ENCODE assay signal across 15 cellular contexts in genomic region chr14:74599201-74599809, GRCh38. TPM values are rescaled to one million over a fixed set of nuclear protein-coding genes. Genes with fewer than 3 reads are reported as not detected.
DNase-seq lines count a peak whose midpoint lies in the region; ATAC-seq and TF ChIP-seq lines count a peak whose summit lies in the region.
"Had no signal": no experiment of that assay in that cellular context is flagged by ENCODE, and none has a peak within 500 bp of the region (broad histone marks: within the 10 kb centered on the region; RNA-seq: fewer than 3 reads in every experiment).

No MANE protein-coding gene starts in this region.

- H3K9me3 ChIP-seq in fibroblast of lung (ENCODE audit: control insufficient read depth, insufficient read depth, low read depth, low read length) = no peaks in the 10 kb centered on the region
- no peaks in the 10 kb centered on the region for H3K9me3 ChIP-seq in suprapubic skin

- no peak for TF ChIP-seq POLR2A in suprapubic skin (IDR thresholded peaks at IDR 0.05)
- no peak for TF ChIP-seq POLR2A in erythroblast (IDR thresholded peaks at IDR 0.05; ENCODE audit: low read length)

- H3K79me2 ChIP-seq in fibroblast of lung (ENCODE audit: control insufficient read depth, insufficient read depth, low read length) = peaks cover 79% of the 10 kb centered on the region

- H3K4me1 ChIP-seq in fibroblast of lung (ENCODE audit: control insufficient read depth, extremely low read depth, insufficient read depth, low read length) (peaks cover 61% of the 10 kb centered on the region), suprapubic skin (peaks cover 65% of the 10 kb centered on the region)

- no peaks in the 10 kb centered on the region for H4K20me1 ChIP-seq in fibroblast of lung (ENCODE audit: control insufficient read depth, extremely low read depth, insufficient read depth, low read length)

- H3K9ac ChIP-seq in fibroblast of lung (ENCODE audit: insufficient read depth, low read length) = no peak overlapping the region

- no peak for TF ChIP-seq EP300 in suprapubic skin (IDR thresholded peaks at IDR 0.05)

- peak overlapping the region; percentile 74 for H3K27ac ChIP-seq in fibroblast of lung (ENCODE audit: insufficient read depth, low read length)
- peak overlapping the region; percentile 16 for H3K27ac ChIP-seq in suprapubic skin
- H3K27ac ChIP-seq in substantia nigra (ENCODE audit: low read depth, low read length, poor library complexity, severe bottlenecking) = no peak overlapping the region

- no peak for ATAC-seq in GM21390 (IDR thresholded peaks at IDR 0.05; ENCODE audit: unreplicated experiment)

- peak overlapping the region; percentile 58 for H3K4me2 ChIP-seq in fibroblast of lung (ENCODE audit: extremely low read depth, insufficient read depth, low read length)

- H2AFZ ChIP-seq in fibroblast of lung (ENCODE audit: low read length) = no peak overlapping the region

- H3K27me3 ChIP-seq in fibroblast of lung (ENCODE audit: control insufficient read depth, insufficient read depth, low read length) = no peaks in the 10 kb centered on the region
- no peaks in the 10 kb centered on the region for H3K27me3 ChIP-seq in suprapubic skin

- TF ChIP-seq CTCF in fibroblast of lung (conservative IDR thresholded peaks at IDR 0.05 in 1 of 2, IDR thresholded peaks at IDR 0.05 in 1 of 2; ENCODE audit: low read depth in 1 of 2, low read length in 2 of 2) = no peak
- no peak for TF ChIP-seq CTCF in suprapubic skin (IDR thresholded peaks at IDR 0.05)

- H3K36me3 ChIP-seq in fibroblast of lung (ENCODE audit: control insufficient read depth, insufficient read depth, low read length) (peaks cover 25% of the 10 kb centered on the region), suprapubic skin (peaks cover 11% of the 10 kb centered on the region)

- WGBS in suprapubic skin = 30% methylated on average over 11 of the region's 12 CpGs

- DNase-seq in fibroblast of lung (ENCODE audit: low read depth in 2 of 2) (peak in 1 of 2 donors; percentile 84), mucosa of gallbladder (ENCODE audit: low spot score) (peak; percentile 48), suprapubic skin (ENCODE audit: low spot score in 2 of 2) (no peak), erythroblast (lab: John Stamatoyannopoulos, UW) (no peak), NCI-H524 treated with DMSO at 0.1 percent for 48 hours (lab: John Stamatoyannopoulos, UW) (no peak), substantia nigra (lab: John Stamatoyannopoulos, UW) (no peak)
- DNase-seq: activated CD4-positive, alpha-beta T cell treated with anti-CD3 and anti-CD28 coated beads, Interleukin-2, amount 50 U/mL, for 1 hour; activated effector memory CD4-positive, alpha-beta T cell treated with anti-CD3 and anti-CD28 coated beads, Interleukin-2, amount 50 U/mL, for 16 hours; CD4-positive, CD25-positive, alpha-beta regulatory T cell; NCI-H1092 treated with DMSO at 0.1 percent for 48 hours; NK-92 treated with Interleukin-12 subunit alpha and Interleukin-12 subunit beta, amount 100 ng/mL, for 24 hours; SW 1271 had no signal

- H3K4me3 ChIP-seq in fibroblast of lung (replicated peaks in 1 of 4; ENCODE audit: control extremely low read depth in 1 of 4, insufficient read depth in 1 of 4, low read depth in 3 of 4, low read length in 4 of 4) (no peak overlapping the region), suprapubic skin (no peak overlapping the region)
- H3K4me3 ChIP-seq: lung had no signal

TF ChIP-seq in PFSK-1, 5 proteins besides CTCF, POLR2A, EP300 and RAD21:
- TF ChIP-seq REST (IDR thresholded peaks at IDR 0.05; ENCODE audit: insufficient read depth in 1 of 2, low read depth in 2 of 2, low read length in 2 of 2) (no peak), FOXP2 (optimal IDR thresholded peaks at IDR 0.05; ENCODE audit: borderline replicate concordance, extremely low read depth, extremely low read length, insufficient read depth) (peak; percentile 19)

RNA-seq across cellular contexts. Expression of gene LTBP2, which starts 12.7 kb away (rescaled TPM):
- polyA plus RNA-seq in PFSK-1 (2012; ENCODE audit: insufficient read length, low read depth) = 6.1 TPM
- total RNA-seq in fibroblast of lung (243 and 514 TPM in 2 replicates), mucosa of gallbladder (84.9 TPM), suprapubic skin (10 to 100 TPM; 19.6 to 36.0 (median 26.2) TPM)
- 108 and 112 TPM in 2 replicates for polyA plus RNA-seq in fibroblast of lung
- polyA plus RNA-seq in fibroblast of lung (2012) = 184 and 214 TPM in 2 replicates
- 328 and 406 TPM in 2 replicates for polyA minus RNA-seq in fibroblast of lung (ENCODE audit: low replicate concordance)
